1 cellular context compared by ENCODE assay signal in the genomic region with DNA sequence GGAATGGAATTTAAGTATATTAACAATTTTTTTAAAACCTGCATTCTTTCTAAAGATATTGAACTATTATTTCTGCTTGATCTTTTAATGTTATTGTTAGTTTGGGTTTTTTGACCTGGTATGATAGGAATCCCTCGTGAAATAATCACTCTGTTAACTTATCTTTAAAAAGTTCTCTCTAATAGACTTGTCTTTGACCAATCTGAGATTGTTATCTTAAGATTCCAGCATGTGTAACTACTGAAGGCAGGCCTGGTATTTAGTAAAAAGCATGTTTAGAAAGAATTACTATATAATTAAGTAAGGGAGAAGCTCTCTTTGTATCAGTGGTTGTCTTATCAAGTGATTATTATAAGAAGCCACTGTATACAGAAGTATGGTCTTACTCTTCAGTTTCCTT.
TF ChIP-seq lines count a peak whose summit lies in the region.

No MANE protein-coding gene starts in this region.

TF ChIP-seq in SK-N-SH treated with all-trans-retinoic acid at 6 μM for 48 hours, 23 proteins besides CTCF, POLR2A, EP300 and RAD21 (continued from another document):
- no peak for TF ChIP-seq CSRNP3 (CRISPR knock-in tag; IDR thresholded peaks at IDR 0.05)
- TF ChIP-seq ISL1 (CRISPR knock-in tag; IDR thresholded peaks at IDR 0.05): peak; percentile 79
- no peak for TF ChIP-seq BACH2 (CRISPR knock-in tag; IDR thresholded peaks at IDR 0.05; ENCODE audit: borderline replicate concordance)
- no peak for TF ChIP-seq ZFP30 (CRISPR knock-in tag; IDR thresholded peaks at IDR 0.05)
TF ChIP-seq in SK-N-SH treated with all-trans-retinoic acid at 6 μM for 48 hours: peak in this region for 1.
